ENCODE assay signal across 36 cellular contexts in the genomic region with DNA sequence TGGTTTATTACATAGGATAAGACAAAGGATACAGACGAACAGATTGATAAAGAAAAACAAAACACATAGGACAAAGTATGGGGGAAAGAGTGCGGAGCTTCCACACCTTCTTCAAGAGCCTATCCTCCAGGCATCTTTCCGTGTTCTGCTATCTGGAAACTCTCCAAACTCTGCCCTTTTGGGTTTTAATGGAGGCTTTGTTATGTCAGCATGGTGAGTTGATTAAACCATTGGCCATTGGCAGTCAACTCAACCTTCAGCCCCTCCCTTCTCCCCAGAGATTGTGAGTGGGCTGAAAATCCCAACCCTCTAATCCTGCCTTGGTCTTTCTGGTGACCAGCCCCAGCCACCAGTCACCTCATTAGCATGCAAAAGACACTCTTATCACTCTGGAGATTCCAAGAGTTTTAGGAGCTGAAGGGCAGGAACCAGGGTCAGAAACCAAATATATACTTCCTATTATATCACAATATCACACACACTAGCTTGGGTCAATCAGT. TPM values are rescaled to one million over a fixed set of nuclear protein-coding genes. Genes with fewer than 3 reads are reported as not detected.
"Had no signal": no experiment of that assay in that cellular context is flagged by ENCODE, and none has a peak within 500 bp of the region (broad histone marks: within the 10 kb centered on the region; RNA-seq: fewer than 3 reads in every experiment).

No MANE protein-coding gene starts in this region.

- H3K4me3 Mint-ChIP-seq: activated CD4-positive, alpha-beta memory T cell treated with anti-CD3 and anti-CD28 coated beads for 36 hours; activated CD4-positive, alpha-beta T cell treated with anti-CD3 and anti-CD28 coated beads for 36 hours; activated CD4-positive, alpha-beta T cell treated with anti-CD3 and anti-CD28 coated beads, Interleukin-2, amount 10 ng/mL, durations not matched to agents 24 days and 14 days; activated CD8-positive, alpha-beta memory T cell treated with anti-CD3 and anti-CD28 coated beads, Interleukin-2, amount 10 ng/mL, durations not matched to agents 7 days and 5 days; activated CD8-positive, alpha-beta T cell treated with anti-CD3 and anti-CD28 coated beads, Interleukin-2, amount 10 ng/mL, durations not matched to agents 7 days and 5 days; activated naive CD4-positive, alpha-beta T cell treated with anti-CD3 and anti-CD28 coated beads for 36 hours; activated naive CD4-positive, alpha-beta T cell treated with anti-CD3 and anti-CD28 coated beads, Interleukin-2, amount 50 U/mL, for 24 hours; activated naive CD8-positive, alpha-beta T cell treated with anti-CD3 and anti-CD28 coated beads for 36 hours; activated naive CD8-positive, alpha-beta T cell treated with anti-CD3 and anti-CD28 coated beads, Interleukin-2, amount 50 U/mL, for 24 hours; activated T-helper 1 cell treated with anti-CD3 and anti-CD28 coated beads, Interleukin-12 subunit alpha, Interleukin-12 subunit beta, Interleukin-2, Interleukin-4 antibody, amounts not matched to agents 30 ng/mL and 10 ng/mL and 1 ng/mL, durations not matched to agents 14 hours and 24 hours and 36 hours; T-cell; T-helper 1 cell treated with Interleukin-12 subunit alpha and Interleukin-12 subunit beta and Interleukin-4 antibody, amounts not matched to agents 30 μg/mL and 1 μg/mL, for 36 hours; T-helper 2 cell treated with Interferon-gamma antibody and Interleukin-4, amounts not matched to agents 5 μg/mL and 100 μg/mL, for 36 hours had no signal

- H3K27ac ChIP-seq: adrenal gland, body of pancreas, dorsolateral prefrontal cortex, esophagus squamous epithelium, WERI-Rb-1 had no signal

- ATAC-seq: activated CD4-positive, alpha-beta T cell treated with anti-CD3 and anti-CD28 coated beads for 36 hours; activated CD8-positive, alpha-beta memory T cell treated with anti-CD3 and anti-CD28 coated beads, Interleukin-2, amount 10 ng/mL, durations not matched to agents 7 days and 5 days; activated CD8-positive, alpha-beta T cell treated with anti-CD3 and anti-CD28 coated beads, Interleukin-2, amount 10 ng/mL, durations not matched to agents 7 days and 5 days; activated naive CD8-positive, alpha-beta T cell treated with anti-CD3 and anti-CD28 coated beads, Interleukin-2, amount 50 U/mL, for 24 hours; body of pancreas; T-cell had no signal

- H3K27me3 ChIP-seq: body of pancreas had no signal

- H3K36me3 Mint-ChIP-seq: activated CD4-positive, alpha-beta memory T cell treated with anti-CD3 and anti-CD28 coated beads for 36 hours; activated CD8-positive, alpha-beta memory T cell treated with anti-CD3 and anti-CD28 coated beads, Interleukin-2, amount 10 ng/mL, durations not matched to agents 7 days and 5 days; activated naive CD4-positive, alpha-beta T cell treated with anti-CD3 and anti-CD28 coated beads, Interleukin-2, amount 50 U/mL, for 24 hours; activated naive CD8-positive, alpha-beta T cell treated with anti-CD3 and anti-CD28 coated beads for 36 hours; T-cell had no signal

- H3K4me3 ChIP-seq: adrenal gland, body of pancreas, dorsolateral prefrontal cortex, esophagus squamous epithelium had no signal

- DNase-seq: activated CD4-positive, alpha-beta memory T cell treated with anti-CD3 and anti-CD28 coated beads for 36 hours; activated CD4-positive, alpha-beta T cell treated with anti-CD3 and anti-CD28 coated beads for 36 hours; activated CD4-positive, alpha-beta T cell treated with anti-CD3 and anti-CD28 coated beads, Interleukin-2, amount 10 ng/mL, durations not matched to agents 24 days and 14 days; activated CD4-positive, CD25-positive, alpha-beta regulatory T cell; activated CD4-positive, CD25-positive, alpha-beta regulatory T cell treated with anti-CD3 and anti-CD28 coated beads, Interleukin-2, amount 50 U/mL, for 72 hours; activated CD8-positive, alpha-beta memory T cell treated with anti-CD3 and anti-CD28 coated beads, Interleukin-2, amount 10 ng/mL, durations not matched to agents 7 days and 5 days; activated CD8-positive, alpha-beta memory T cell treated with anti-CD3 and anti-CD28 coated beads, Interleukin-2, amount 50 U/mL, for 4 hours; activated CD8-positive, alpha-beta T cell treated with anti-CD3 and anti-CD28 coated beads, Interleukin-2, amount 10 ng/mL, durations not matched to agents 7 days and 5 days; activated effector memory CD4-positive, alpha-beta T cell treated with anti-CD3 and anti-CD28 coated beads, Interleukin-2, amount 50 U/mL, for 16 hours; activated naive CD4-positive, alpha-beta T cell treated with anti-CD3 and anti-CD28 coated beads for 36 hours; activated naive CD8-positive, alpha-beta T cell treated with anti-CD3 and anti-CD28 coated beads for 36 hours; activated naive CD8-positive, alpha-beta T cell treated with anti-CD3 and anti-CD28 coated beads, Interleukin-2, amount 50 U/mL, for 24 hours; activated T-cell treated with anti-CD3 and anti-CD28 coated beads, Interleukin-2, amount 50 U/mL, for 1 hour; activated T-cell treated with anti-CD3 and anti-CD28 coated beads, Interleukin-2, amount 50 U/mL, for 48 hours; adrenal gland; amygdala; aorta; body of pancreas; caudate nucleus; cortex of kidney; dorsolateral prefrontal cortex; effector memory CD4-positive, alpha-beta T cell; esophagus squamous epithelium; head of caudate nucleus; T-cell; T1000; WERI-Rb-1 had no signal

- H3K27ac Mint-ChIP-seq: activated CD4-positive, alpha-beta memory T cell treated with anti-CD3 and anti-CD28 coated beads for 36 hours; activated CD4-positive, alpha-beta T cell treated with anti-CD3 and anti-CD28 coated beads for 36 hours; activated CD4-positive, alpha-beta T cell treated with anti-CD3 and anti-CD28 coated beads, Interleukin-2, amount 10 ng/mL, durations not matched to agents 24 days and 14 days; activated CD8-positive, alpha-beta memory T cell treated with anti-CD3 and anti-CD28 coated beads, Interleukin-2, amount 10 ng/mL, durations not matched to agents 7 days and 5 days; activated CD8-positive, alpha-beta T cell treated with anti-CD3 and anti-CD28 coated beads, Interleukin-2, amount 10 ng/mL, durations not matched to agents 7 days and 5 days; activated naive CD4-positive, alpha-beta T cell treated with anti-CD3 and anti-CD28 coated beads for 36 hours; activated naive CD4-positive, alpha-beta T cell treated with anti-CD3 and anti-CD28 coated beads, Interleukin-2, amount 50 U/mL, for 24 hours; activated naive CD8-positive, alpha-beta T cell treated with anti-CD3 and anti-CD28 coated beads for 36 hours; activated naive CD8-positive, alpha-beta T cell treated with anti-CD3 and anti-CD28 coated beads, Interleukin-2, amount 50 U/mL, for 24 hours; activated T-helper 1 cell treated with anti-CD3 and anti-CD28 coated beads, Interleukin-12 subunit alpha, Interleukin-12 subunit beta, Interleukin-2, Interleukin-4 antibody, amounts not matched to agents 30 ng/mL and 10 ng/mL and 1 ng/mL, durations not matched to agents 14 hours and 24 hours and 36 hours; activated T-helper 2 cell treated with anti-CD3 and anti-CD28 coated beads, Interferon-gamma antibody, Interleukin-2, Interleukin-4, amounts not matched to agents 10 μg/mL and 5 μg/mL and 100 μg/mL, durations not matched to agents 14 hours and 24 hours and 36 hours; T-cell; T-helper 1 cell treated with Interleukin-12 subunit alpha and Interleukin-12 subunit beta and Interleukin-4 antibody, amounts not matched to agents 30 μg/mL and 1 μg/mL, for 36 hours; T-helper 2 cell treated with Interferon-gamma antibody and Interleukin-4, amounts not matched to agents 5 μg/mL and 100 μg/mL, for 36 hours had no signal

- H3K36me3 ChIP-seq: adrenal gland, esophagus squamous epithelium, WERI-Rb-1 had no signal

- H3K9me3 ChIP-seq: adrenal gland, body of pancreas, esophagus squamous epithelium had no signal

- H3K9me3 Mint-ChIP-seq: activated CD4-positive, alpha-beta memory T cell treated with anti-CD3 and anti-CD28 coated beads for 36 hours; activated CD4-positive, alpha-beta T cell treated with anti-CD3 and anti-CD28 coated beads, Interleukin-2, amount 10 ng/mL, durations not matched to agents 24 days and 14 days; activated naive CD4-positive, alpha-beta T cell treated with anti-CD3 and anti-CD28 coated beads for 36 hours; activated naive CD4-positive, alpha-beta T cell treated with anti-CD3 and anti-CD28 coated beads, Interleukin-2, amount 50 U/mL, for 24 hours; activated naive CD8-positive, alpha-beta T cell treated with anti-CD3 and anti-CD28 coated beads for 36 hours; activated naive CD8-positive, alpha-beta T cell treated with anti-CD3 and anti-CD28 coated beads, Interleukin-2, amount 50 U/mL, for 24 hours; activated T-helper 1 cell treated with anti-CD3 and anti-CD28 coated beads, Interleukin-12 subunit alpha, Interleukin-12 subunit beta, Interleukin-2, Interleukin-4 antibody, amounts not matched to agents 30 ng/mL and 10 ng/mL and 1 ng/mL, durations not matched to agents 14 hours and 24 hours and 36 hours; activated T-helper 2 cell treated with anti-CD3 and anti-CD28 coated beads, Interferon-gamma antibody, Interleukin-2, Interleukin-4, amounts not matched to agents 10 μg/mL and 5 μg/mL and 100 μg/mL, durations not matched to agents 14 hours and 24 hours and 36 hours; T-cell; T-helper 1 cell treated with Interleukin-12 subunit alpha and Interleukin-12 subunit beta and Interleukin-4 antibody, amounts not matched to agents 30 μg/mL and 1 μg/mL, for 36 hours; T-helper 2 cell treated with Interferon-gamma antibody and Interleukin-4, amounts not matched to agents 5 μg/mL and 100 μg/mL, for 36 hours had no signal

- H3K4me1 ChIP-seq: adrenal gland had no signal

RNA-seq across cellular contexts. Expression of a gene that starts 23.9 kb away (rescaled TPM):
- total RNA-seq: body of pancreas, frontal cortex had no signal

RNA-seq across cellular contexts. Expression of a gene that starts 29.6 kb away (rescaled TPM):
- total RNA-seq: activated CD4-positive, alpha-beta memory T cell treated with anti-CD3 and anti-CD28 coated beads for 36 hours; activated naive CD4-positive, alpha-beta T cell treated with anti-CD3 and anti-CD28 coated beads for 36 hours; body of pancreas; chondrocyte; fibroblast of lung; fibroblast of villous mesenchyme; frontal cortex had no signal
- polyA plus RNA-seq: aorta, fibroblast of lung had no signal

RNA-seq across cellular contexts. Expression of a gene that starts 51.8 kb away (rescaled TPM):
- total RNA-seq: activated CD4-positive, alpha-beta memory T cell treated with anti-CD3 and anti-CD28 coated beads for 36 hours; activated CD8-positive, alpha-beta T cell treated with anti-CD3 and anti-CD28 coated beads, Interleukin-2, amount 10 ng/mL, durations not matched to agents 7 days and 5 days; activated naive CD4-positive, alpha-beta T cell treated with anti-CD3 and anti-CD28 coated beads for 36 hours; body of pancreas; chondrocyte; fibroblast of lung; fibroblast of villous mesenchyme; frontal cortex had no signal
- polyA plus RNA-seq: aorta, fibroblast of lung had no signal
